ENCODE assay signal across 12 cellular contexts in the genomic region with DNA sequence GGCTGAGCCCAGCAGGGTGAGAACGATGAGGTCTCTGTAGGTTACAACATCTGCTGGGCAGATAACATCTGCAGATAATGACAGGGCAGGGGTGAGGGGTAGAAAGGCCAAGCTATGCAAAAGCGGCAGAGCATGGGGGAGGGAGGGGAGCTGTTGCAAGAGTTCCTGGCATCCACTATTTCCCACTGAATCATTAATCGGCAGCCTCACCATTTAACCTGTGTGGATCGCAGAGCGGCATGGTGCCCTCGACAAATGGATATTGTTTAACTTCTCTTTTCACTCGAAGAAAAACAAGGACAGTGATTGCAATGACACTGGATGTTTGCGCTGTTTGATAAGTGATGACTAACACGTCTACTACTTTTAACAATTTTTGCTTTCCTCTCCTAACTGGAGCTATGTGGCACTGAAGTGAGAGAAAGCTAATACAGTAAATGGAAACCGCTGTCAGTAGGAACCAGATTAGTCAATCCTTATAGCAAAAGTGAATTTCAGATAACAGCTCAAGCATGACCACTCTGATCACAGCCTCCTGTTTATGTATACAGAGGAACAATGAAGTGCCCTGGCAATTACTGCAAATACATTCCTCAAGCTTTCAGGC.
DNase-seq lines count a peak whose midpoint lies in the region; ATAC-seq and TF ChIP-seq lines count a peak whose summit lies in the region.
"Had no signal": no experiment of that assay in that cellular context is flagged by ENCODE, and none has a peak within 500 bp of the region (broad histone marks: within the 10 kb centered on the region; RNA-seq: fewer than 3 reads in every experiment).

No MANE protein-coding gene starts in this region.

- no peaks in the 10 kb centered on the region for H3K9me3 ChIP-seq in upper lobe of right lung

- no peaks in the 10 kb centered on the region for H3K36me3 Mint-ChIP-seq in activated CD8-positive, alpha-beta T cell treated with anti-CD3 and anti-CD28 coated beads, Interleukin-2, amount 10 ng/mL, durations not matched to agents 7 days and 5 days (ENCODE audit: low read depth)

- H3K36me3 ChIP-seq in upper lobe of right lung = no peaks in the 10 kb centered on the region

- no peak overlapping the region for H3K27ac ChIP-seq in upper lobe of right lung

- H3K27ac Mint-ChIP-seq in activated CD8-positive, alpha-beta T cell treated with anti-CD3 and anti-CD28 coated beads, Interleukin-2, amount 10 ng/mL, durations not matched to agents 7 days and 5 days = no peak overlapping the region

- H3K4me3 ChIP-seq in epithelial cell of proximal tubule (ENCODE audit: low read depth, low read length) (peak overlapping the region; percentile 5), upper lobe of right lung (no peak overlapping the region)

- H3K4me3 Mint-ChIP-seq in activated CD8-positive, alpha-beta T cell treated with anti-CD3 and anti-CD28 coated beads, Interleukin-2, amount 10 ng/mL, durations not matched to agents 7 days and 5 days = no peak overlapping the region

- POLR2A ChIA-PET in activated CD8-positive, alpha-beta T cell treated with anti-CD3 and anti-CD28 coated beads, Interleukin-2, amount 10 ng/mL, durations not matched to agents 7 days and 5 days (lab: Charles Lee) = no interaction called here

- DNase-seq in SHP77 treated with DMSO at 0.1 percent for 48 hours (lab: John Stamatoyannopoulos, UW) = peak; percentile 13
- DNase-seq in SHP77 (lab: John Stamatoyannopoulos, UW) = no peak
- peak; percentile 60 for DNase-seq in NCI-H345 (lab: John Stamatoyannopoulos, UW)
- peak; percentile 90 for DNase-seq in epithelial cell of proximal tubule (ENCODE audit: low read depth)
- no peak for DNase-seq in upper lobe of right lung
- DNase-seq in Ammon's horn (ENCODE audit: low spot score) = no peak
- no peak for DNase-seq in activated CD8-positive, alpha-beta T cell treated with anti-CD3 and anti-CD28 coated beads, Interleukin-2, amount 10 ng/mL, durations not matched to agents 7 days and 5 days
- no peak for DNase-seq in activated CD8-positive, alpha-beta memory T cell treated with anti-CD3 and anti-CD28 coated beads, Interleukin-2, amount 50 U/mL, for 4 hours
- DNase-seq: amygdala; NCI-H1436; stimulated activated CD4-positive, alpha-beta T cell treated with anti-CD3 and anti-CD28 coated beads, Interleukin-2, amount 100 ng/mL, for 24 hours had no signal

- no peaks in the 10 kb centered on the region for H3K27me3 Mint-ChIP-seq in activated CD8-positive, alpha-beta T cell treated with anti-CD3 and anti-CD28 coated beads, Interleukin-2, amount 10 ng/mL, durations not matched to agents 7 days and 5 days (ENCODE audit: low read depth)

- TF ChIP-seq CTCF in epithelial cell of proximal tubule (conservative IDR thresholded peaks at IDR 0.05; ENCODE audit: low read depth, low read length) = no peak
- no peak for TF ChIP-seq CTCF in upper lobe of right lung (IDR thresholded peaks at IDR 0.05)

- ATAC-seq in upper lobe of right lung = peak; percentile 67
- ATAC-seq in activated CD8-positive, alpha-beta T cell treated with anti-CD3 and anti-CD28 coated beads, Interleukin-2, amount 10 ng/mL, durations not matched to agents 7 days and 5 days = no peak
- ATAC-seq: HCT116 had no signal

- no peaks in the 10 kb centered on the region for H3K27me3 ChIP-seq in upper lobe of right lung

- H3K4me1 ChIP-seq in upper lobe of right lung = no peaks in the 10 kb centered on the region

- H3K4me1 Mint-ChIP-seq in activated CD8-positive, alpha-beta T cell treated with anti-CD3 and anti-CD28 coated beads, Interleukin-2, amount 10 ng/mL, durations not matched to agents 7 days and 5 days (ENCODE audit: low read depth) = no peaks in the 10 kb centered on the region

- intact Hi-C loops in upper lobe of right lung (cut with DNase I) = no loop called here

- H3K9me3 Mint-ChIP-seq in activated CD8-positive, alpha-beta T cell treated with anti-CD3 and anti-CD28 coated beads, Interleukin-2, amount 10 ng/mL, durations not matched to agents 7 days and 5 days (ENCODE audit: insufficient read depth) = no peaks in the 10 kb centered on the region

- CTCF ChIA-PET in activated CD8-positive, alpha-beta T cell treated with anti-CD3 and anti-CD28 coated beads, Interleukin-2, amount 10 ng/mL, durations not matched to agents 7 days and 5 days (lab: Charles Lee) = no interaction called here

Comparison
In these comparisons a context has a peak if more than half of its experiments do, and no peak if none do; other contexts are left out.
1. DNase-seq: peak in SHP77 treated with DMSO at 0.1 percent for 48 hours (single experiment), NCI-H345 (single experiment) and epithelial cell of proximal tubule (single experiment); none in SHP77 (0 of 2), upper lobe of right lung (single experiment), Ammon's horn (single experiment), activated CD8-positive, alpha-beta T cell treated with anti-CD3 and anti-CD28 coated beads, Interleukin-2, amount 10 ng/mL, durations not matched to agents 7 days and 5 days (single experiment) and activated CD8-positive, alpha-beta memory T cell treated with anti-CD3 and anti-CD28 coated beads, Interleukin-2, amount 50 U/mL, for 4 hours (single experiment).